ENCODE assay signal across 9 cellular contexts in the genomic region with DNA sequence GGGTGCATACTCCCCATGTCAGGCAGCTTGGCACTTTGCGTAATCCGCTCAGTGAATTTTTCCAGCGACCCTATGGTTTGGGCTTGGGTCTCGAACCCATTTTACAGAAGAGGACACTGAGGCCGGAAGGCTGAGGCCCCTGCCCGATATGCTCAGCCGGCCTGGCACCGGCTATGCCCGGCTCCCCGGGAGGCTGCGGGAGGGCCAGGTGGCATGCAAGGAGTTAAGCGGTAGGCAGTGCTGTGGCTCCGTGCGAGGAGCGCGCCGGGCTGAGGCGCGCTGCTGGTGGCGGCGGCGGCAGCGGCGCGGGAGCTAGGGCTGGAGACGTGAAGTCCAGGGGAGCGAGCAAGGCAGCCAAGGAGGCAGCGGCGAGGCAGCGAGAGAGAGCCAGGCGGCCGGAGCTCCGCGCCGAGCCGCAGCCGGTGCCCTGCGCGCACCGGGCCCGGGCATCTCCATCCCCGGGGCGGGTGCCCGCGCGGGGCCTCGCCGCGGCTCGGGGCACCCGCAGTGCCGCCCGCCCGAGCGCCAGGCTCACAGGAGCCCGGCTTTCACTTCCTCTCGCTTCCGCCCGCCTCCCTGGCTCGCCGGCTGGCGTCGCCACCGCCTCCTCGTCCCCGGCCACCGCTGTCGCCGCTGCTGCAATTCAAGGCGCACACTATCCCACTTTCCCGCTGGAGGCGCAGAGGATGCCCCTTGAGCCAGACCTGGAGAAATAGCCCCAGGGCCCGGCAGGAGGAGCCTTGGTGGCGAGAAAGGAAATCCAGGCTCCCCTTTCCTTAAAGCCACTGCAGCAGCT. TPM values are rescaled to one million over a fixed set of nuclear protein-coding genes. Genes with fewer than 3 reads are reported as not detected.
DNase-seq lines count a peak whose midpoint lies in the region; ATAC-seq and TF ChIP-seq lines count a peak whose summit lies in the region.
"Had no signal": no experiment of that assay in that cellular context is flagged by ENCODE, and none has a peak within 500 bp of the region (broad histone marks: within the 10 kb centered on the region; RNA-seq: fewer than 3 reads in every experiment).

Gene WSCD2, plus strand, starts transcription at position 272 of the 796 bp plus-strand sequence. CDS start 66,545 bp downstream, outside the sequence.

- no peak within 1 kb of the TSS for H2BK15ac ChIP-seq in neuronal stem cell (ENCODE audit: low read length)

- no peaks in the 10 kb centered on the region for H3K9me3 Mint-ChIP-seq in Caco-2 (ENCODE audit: unreplicated experiment)
- H3K9me3 Mint-ChIP-seq in activated CD8-positive, alpha-beta T cell treated with anti-CD3 and anti-CD28 coated beads for 36 hours: no peaks in the 10 kb centered on the region

- H3K36me3 ChIP-seq in Caco-2 (ENCODE audit: control insufficient read depth, insufficient read depth, low read length) (no peaks in the 10 kb centered on the region), heart left ventricle (no peaks in the 10 kb centered on the region), neuronal stem cell (replicated peaks in 1 of 2; ENCODE audit: control insufficient read depth in 2 of 2, insufficient read depth in 2 of 2, low read length in 2 of 2) (no peaks in the 10 kb centered on the region)

- TF ChIP-seq POLR2A in NB4 (IDR thresholded peaks at IDR 0.05; ENCODE audit: extremely low read depth, insufficient read length) (no peak), heart left ventricle (IDR thresholded peaks at IDR 0.05) (no peak)

- BruUV-seq in Caco-2 (replicated peaks; lab: Mats Ljungman, UMichigan): no TSS peak

- H3K4me1 Mint-ChIP-seq in Caco-2 (ENCODE audit: low read depth, unreplicated experiment): no peaks in the 10 kb centered on the region
- peaks cover 6% of the 10 kb centered on the region for H3K4me1 Mint-ChIP-seq in activated CD8-positive, alpha-beta T cell treated with anti-CD3 and anti-CD28 coated beads for 36 hours (ENCODE audit: low read depth)

- H3K36me3 Mint-ChIP-seq in Caco-2 (ENCODE audit: insufficient read depth, unreplicated experiment): no peaks in the 10 kb centered on the region
- no peaks in the 10 kb centered on the region for H3K36me3 Mint-ChIP-seq in activated CD8-positive, alpha-beta T cell treated with anti-CD3 and anti-CD28 coated beads for 36 hours (ENCODE audit: low read depth)

- H3K4me1 ChIP-seq in Caco-2: no peaks in the 10 kb centered on the region
- peaks cover 0 to 24% (median 2%) of the 10 kb centered on the region in 12 donors for H3K4me1 ChIP-seq in heart left ventricle
- peaks cover 0 to 4% of the 10 kb centered on the region in 2 donors for H3K4me1 ChIP-seq in neuronal stem cell (ENCODE audit: control insufficient read depth in 2 of 2, insufficient read depth in 1 of 2, low read depth in 1 of 2, low read length in 2 of 2)

- peak within 1 kb of the TSS in 2 of 12 donors; percentile 5 to 71 for H3K27ac ChIP-seq in heart left ventricle
- peak within 1 kb of the TSS; percentile 72 for H3K27ac ChIP-seq in neuronal stem cell (replicated peaks; ENCODE audit: low read length)
- H3K27ac ChIP-seq: KMS-11 had no signal

- H3K27ac Mint-ChIP-seq in Caco-2 (ENCODE audit: unreplicated experiment): no peak within 1 kb of the TSS
- H3K27ac Mint-ChIP-seq in activated CD8-positive, alpha-beta T cell treated with anti-CD3 and anti-CD28 coated beads for 36 hours: no peak within 1 kb of the TSS

- TF ChIP-seq CTCF in Caco-2 (IDR thresholded peaks at IDR 0.05; ENCODE audit: insufficient read depth in 1 of 2, low read depth in 1 of 2, low read length in 1 of 2, severe bottlenecking in 1 of 2, unreplicated experiment in 1 of 2) (peak; percentile 49 to 65), NB4 (IDR thresholded peaks at IDR 0.05; ENCODE audit: low read depth, low read length) (no peak), heart left ventricle (IDR thresholded peaks at IDR 0.05) (peak in 7 of 12 donors; percentile 6 to 40 (median 20))
- no peak for TF ChIP-seq CTCF in activated CD8-positive, alpha-beta T cell treated with anti-CD3 and anti-CD28 coated beads for 36 hours (IDR thresholded peaks at IDR 0.05)

- DNase-seq in Caco-2: peak; percentile 78 to 82
- peak; percentile 33 for DNase-seq in NB4 (ENCODE audit: low read depth)
- DNase-seq in activated CD8-positive, alpha-beta T cell treated with anti-CD3 and anti-CD28 coated beads for 36 hours: peak; percentile 15
- peak in 3 of 5 donors; percentile 29 to 63 (median 48) for DNase-seq in heart left ventricle
- peak; percentile 87 for DNase-seq in neuronal stem cell (ENCODE audit: low spot score)
- no peak for DNase-seq in activated gamma-delta T cell (lab: John Stamatoyannopoulos, UW)
- DNase-seq in HPDE6-E6E7 (ENCODE audit: extremely low spot score): no peak

- H4K8ac ChIP-seq in neuronal stem cell (ENCODE audit: low read depth, low read length): no peak within 1 kb of the TSS

- H3K4me3 Mint-ChIP-seq in Caco-2 (ENCODE audit: unreplicated experiment): peak within 1 kb of the TSS; percentile 71
- no peak within 1 kb of the TSS for H3K4me3 Mint-ChIP-seq in activated CD8-positive, alpha-beta T cell treated with anti-CD3 and anti-CD28 coated beads for 36 hours

- WGBS in heart left ventricle, 4 donors: 3 to 6% (median 5%) methylated on average over 55 to 74 of the region's 74 CpGs
- whole genome bisulfite sequencing in neuronal stem cell (ENCODE audit: extremely low coverage in 2 of 2, insufficient read length in 2 of 2, insufficient replicate concordance in 1 of 2), 2 donors: no CpG with 5 or more reads among the region's 74 CpGs

- peak; percentile 13 for ATAC-seq in activated CD8-positive, alpha-beta T cell treated with anti-CD3 and anti-CD28 coated beads for 36 hours
- ATAC-seq in heart left ventricle (peak in 3 of 4 donors; percentile 49 to 70 (median 52)), HG03565 (IDR thresholded peaks at IDR 0.05; ENCODE audit: unreplicated experiment) (no peak)

- no peak within 1 kb of the TSS for H4K91ac ChIP-seq in neuronal stem cell (ENCODE audit: low read depth, low read length, poor library complexity)

- no peaks in the 10 kb centered on the region for H3K9me3 ChIP-seq in Caco-2
- H3K9me3 ChIP-seq in heart left ventricle: peaks cover 0 to 3% (median 0%) of the 10 kb centered on the region in 12 donors
- no peaks in the 10 kb centered on the region for H3K9me3 ChIP-seq in neuronal stem cell (replicated peaks in 1 of 2; ENCODE audit: control insufficient read depth in 2 of 2, insufficient read depth in 1 of 2, low read depth in 1 of 2, low read length in 2 of 2)

- no peak within 1 kb of the TSS for H2AK5ac ChIP-seq in neuronal stem cell (ENCODE audit: low read depth, low read length)

- CTCF ChIA-PET in Caco-2 (lab: Charles Lee): interaction anchor here (0.7 to 1.3 kb wide), 3 partner anchors 65 to 244 kb away, joined by 3 to 11 read pairs (median 4); no protein-coding TSS in a partner anchor
- CTCF ChIA-PET in activated CD8-positive, alpha-beta T cell treated with anti-CD3 and anti-CD28 coated beads for 36 hours (lab: Charles Lee): interaction anchor here (1.0 kb wide), 1 partner anchor 51 kb away, joined by 3 read pairs; no protein-coding TSS in a partner anchor

- no peak within 1 kb of the TSS for H3K9ac ChIP-seq in neuronal stem cell (ENCODE audit: low read depth, low read length, poor library complexity)
- H3K9ac ChIP-seq: KMS-11 had no signal

- H3K4me2 ChIP-seq in neuronal stem cell (ENCODE audit: insufficient read depth, low read length, poor library complexity, severe bottlenecking): peak within 1 kb of the TSS; percentile 95
- H3K4me2 ChIP-seq: KMS-11 had no signal

- no peak within 1 kb of the TSS for H2BK5ac ChIP-seq in neuronal stem cell (ENCODE audit: low read length)

- no peaks in the 10 kb centered on the region for H3K79me1 ChIP-seq in neuronal stem cell (ENCODE audit: low read depth, low read length)

- no peak within 1 kb of the TSS for H2BK12ac ChIP-seq in neuronal stem cell (ENCODE audit: low read length)

- intact Hi-C loops in Caco-2 (cut with micrococcal nuclease; ENCODE audit: unreplicated experiment) (loop anchor here (1.0 to 2.0 kb wide), 2 partner anchors 119 to 136 kb away; no protein-coding TSS in a partner anchor), heart left ventricle (cut with DNase I) (loop anchor here in 2 of 10 donors (1.0 to 5.0 kb wide), 2 partner anchors 63 to 64 kb away; no protein-coding TSS in a partner anchor)
- intact Hi-C loops in activated CD8-positive, alpha-beta T cell treated with anti-CD3 and anti-CD28 coated beads for 36 hours (cut with micrococcal nuclease): no loop called here

- POLR2A ChIA-PET in Caco-2 (lab: Charles Lee): interaction anchor here (0.6 kb wide), 1 partner anchor 445 kb away, joined by 3 read pairs; no protein-coding TSS in a partner anchor
- POLR2A ChIA-PET in activated CD8-positive, alpha-beta T cell treated with anti-CD3 and anti-CD28 coated beads for 36 hours (lab: Charles Lee): interaction anchor here (0.6 kb wide), 1 partner anchor 158 kb away, joined by 3 read pairs; no protein-coding TSS in a partner anchor

- peak within 1 kb of the TSS; percentile 86 for H3K18ac ChIP-seq in neuronal stem cell (ENCODE audit: low read length)

- peak within 1 kb of the TSS; percentile 57 for H3K14ac ChIP-seq in neuronal stem cell (ENCODE audit: low read length)

- H3K4ac ChIP-seq in neuronal stem cell (ENCODE audit: low read length): no peak within 1 kb of the TSS

- H2BK120ac ChIP-seq in neuronal stem cell (ENCODE audit: low read depth, low read length): no peak within 1 kb of the TSS

- peak within 1 kb of the TSS; percentile 94 for H2AFZ ChIP-seq in neuronal stem cell (ENCODE audit: low read length)

- H3K4me3 ChIP-seq in Caco-2 (ENCODE audit: low read depth, low read length): peak within 1 kb of the TSS; percentile 38
- no peak within 1 kb of the TSS for H3K4me3 ChIP-seq in NB4 (ENCODE audit: low read depth, low read length)
- H3K4me3 ChIP-seq in heart left ventricle: peak within 1 kb of the TSS in 11 of 12 donors; percentile 18 to 58 (median 40)
- H3K4me3 ChIP-seq in neuronal stem cell (ENCODE audit: low read length in 2 of 2): peak within 1 kb of the TSS; percentile 49 to 80

- H3K27me3 ChIP-seq in Caco-2 (replicated peaks; ENCODE audit: control insufficient read depth, insufficient read depth, low read length) (no peaks in the 10 kb centered on the region; the same call in 1 of the 2 replicates), heart left ventricle (peaks cover 0 to 76% (median 37%) of the 10 kb centered on the region in 9 donors), neuronal stem cell (ENCODE audit: control insufficient read depth in 3 of 3, insufficient read depth in 3 of 3, low read depth in 1 of 3, low read length in 3 of 3) (peaks cover 0 to 26% (median 0%) of the 10 kb centered on the region in 3 experiments)

- peaks cover 21% of the 10 kb centered on the region for H3K27me3 Mint-ChIP-seq in Caco-2 (ENCODE audit: insufficient read depth, unreplicated experiment)
- peaks cover 36% of the 10 kb centered on the region for H3K27me3 Mint-ChIP-seq in activated CD8-positive, alpha-beta T cell treated with anti-CD3 and anti-CD28 coated beads for 36 hours

- H3K23ac ChIP-seq in neuronal stem cell (ENCODE audit: low read depth, low read length, poor library complexity): peak within 1 kb of the TSS; percentile 62

RNA-seq across cellular contexts. Expression of gene WSCD2, which starts in this region (rescaled TPM):
- total RNA-seq in Caco-2 (2022): not detected in 2 replicates
- total RNA-seq in activated CD8-positive, alpha-beta T cell treated with anti-CD3 and anti-CD28 coated beads for 36 hours: not detected
- 1 to 10 TPM in 2 of 9 donors, under 1 TPM in 6, not detected in 1; 0.07 to 2.5 (median 0.49) TPM for total RNA-seq in heart left ventricle
- polyA plus RNA-seq in heart left ventricle: not detected
- 0.70 TPM for polyA plus RNA-seq in neuronal stem cell (2013, experiment 1 of 2)
- polyA plus RNA-seq in neuronal stem cell (2013, experiment 2 of 2): 0.64 TPM

Comparison
In these comparisons a context has a peak if more than half of its experiments do, and no peak if none do; other contexts are left out.
1. Peak in DNase-seq and H3K4me3 ChIP-seq in Caco-2; RNA of the gene not detected or under 1 TPM.
2. Peak in DNase-seq and ATAC-seq in activated CD8-positive, alpha-beta T cell treated with anti-CD3 and anti-CD28 coated beads for 36 hours; RNA of the gene not detected or under 1 TPM.
3. DNase-seq: peak in NB4 (single experiment), heart left ventricle (3 of 5) and neuronal stem cell (single experiment); none in activated gamma-delta T cell (single experiment) and HPDE6-E6E7 (single experiment).
4. CTCF ChIP-seq: peak in Caco-2 (2 of 2) and heart left ventricle (7 of 12); none in NB4 (single experiment) and activated CD8-positive, alpha-beta T cell treated with anti-CD3 and anti-CD28 coated beads for 36 hours (single experiment).